ENCODE assay signal across 17 cellular contexts in genomic region chr12:47787596-47788319, GRCh38. TPM values are rescaled to one million over a fixed set of nuclear protein-coding genes. Genes with fewer than 3 reads are reported as not detected.
DNase-seq lines count a peak whose midpoint lies in the region; ATAC-seq lines count a peak whose summit lies in the region.
"Had no signal": no experiment of that assay in that cellular context is flagged by ENCODE, and none has a peak within 500 bp of the region (broad histone marks: within the 10 kb centered on the region; RNA-seq: fewer than 3 reads in every experiment).

No MANE protein-coding gene starts in this region.

- no peak overlapping the region for H4K8ac ChIP-seq in mesendoderm (ENCODE audit: low read depth, low read length)

- no peak overlapping the region for H2BK5ac ChIP-seq in mesendoderm (ENCODE audit: low read length)

- no peaks in the 10 kb centered on the region for H3K79me2 ChIP-seq in mesendoderm (ENCODE audit: control insufficient read depth, insufficient read depth, low read length)

- no peak overlapping the region for H3K4me3 Mint-ChIP-seq in activated T-cell treated with anti-CD3 and anti-CD28 coated beads, Interleukin-2, amount 50 U/mL, for 72 hours
- H3K4me3 Mint-ChIP-seq in CD4-positive, alpha-beta memory T cell: no peak overlapping the region
- no peak overlapping the region for H3K4me3 Mint-ChIP-seq in naive thymus-derived CD8-positive, alpha-beta T cell
- H3K4me3 Mint-ChIP-seq: activated T-cell treated with anti-CD3 and anti-CD28 coated beads, Interleukin-2, amount 50 U/mL, for 4 hours; mesothelial cell of epicardium had no signal

- no CpG with 5 or more reads among the region's 14 CpGs for WGBS in mesendoderm (ENCODE audit: extremely low coverage, insufficient coverage, low lambda C conversion rate)

- no peak overlapping the region for H4K5ac ChIP-seq in mesendoderm (ENCODE audit: low read length)

- no peaks in the 10 kb centered on the region for H3K4me1 ChIP-seq in CD4-positive, alpha-beta memory T cell (ENCODE audit: insufficient read depth, low read length)
- no peaks in the 10 kb centered on the region for H3K4me1 ChIP-seq in mesendoderm (ENCODE audit: control insufficient read depth, low read depth, low read length)

- no peaks in the 10 kb centered on the region for H3K9me3 ChIP-seq in CD4-positive, alpha-beta memory T cell (ENCODE audit: control insufficient read depth in 1 of 2, low read length in 2 of 2)
- H3K9me3 ChIP-seq: neutrophil had no signal

- H3K18ac ChIP-seq in mesendoderm (ENCODE audit: low read length): no peak overlapping the region

- no peak overlapping the region for H3K23ac ChIP-seq in mesendoderm (ENCODE audit: low read length)

- CTCF ChIA-PET in CD4-positive, alpha-beta memory T cell (lab: Charles Lee; ENCODE audit: partially characterized antibody): interaction anchor here (0.8 to 6.4 kb wide), 9 partner anchors 14 to 50 kb away, joined by 3 to 54 read pairs (median 5); no protein-coding TSS in a partner anchor

- H3K36me3 ChIP-seq in CD4-positive, alpha-beta memory T cell (ENCODE audit: insufficient read depth, low read length): peaks cover 90% of the 10 kb centered on the region
- peaks cover 40% of the 10 kb centered on the region for H3K36me3 ChIP-seq in mesendoderm (ENCODE audit: control insufficient read depth, insufficient read depth, low read length)

- no peaks in the 10 kb centered on the region for H3K9me3 Mint-ChIP-seq in activated T-cell treated with anti-CD3 and anti-CD28 coated beads, Interleukin-2, amount 50 U/mL, for 72 hours
- no peaks in the 10 kb centered on the region for H3K9me3 Mint-ChIP-seq in CD4-positive, alpha-beta memory T cell
- no peaks in the 10 kb centered on the region for H3K9me3 Mint-ChIP-seq in activated naive CD4-positive, alpha-beta T cell treated with anti-CD3 and anti-CD28 coated beads, Interleukin-2, amount 50 U/mL, for 72 hours
- no peaks in the 10 kb centered on the region for H3K9me3 Mint-ChIP-seq in naive thymus-derived CD8-positive, alpha-beta T cell
- H3K9me3 Mint-ChIP-seq: activated T-cell treated with anti-CD3 and anti-CD28 coated beads, Interleukin-2, amount 50 U/mL, for 4 hours; mesothelial cell of epicardium had no signal

- H3K36me3 Mint-ChIP-seq in activated T-cell treated with anti-CD3 and anti-CD28 coated beads, Interleukin-2, amount 50 U/mL, for 72 hours (ENCODE audit: insufficient read depth in 2 of 2): peaks cover 16 to 37% of the 10 kb centered on the region in 2 donors
- H3K36me3 Mint-ChIP-seq in CD4-positive, alpha-beta memory T cell: peaks cover 37 to 87% of the 10 kb centered on the region in 2 donors
- peaks cover 26 to 53% of the 10 kb centered on the region in 2 donors for H3K36me3 Mint-ChIP-seq in activated naive CD4-positive, alpha-beta T cell treated with anti-CD3 and anti-CD28 coated beads, Interleukin-2, amount 50 U/mL, for 72 hours
- H3K36me3 Mint-ChIP-seq in naive thymus-derived CD8-positive, alpha-beta T cell: peaks cover 0 to 81% (median 23%) of the 10 kb centered on the region in 3 donors

- DNase-seq in activated T-cell treated with anti-CD3 and anti-CD28 coated beads, Interleukin-2, amount 50 U/mL, for 72 hours: no peak
- no peak for DNase-seq in activated T-cell treated with anti-CD3 and anti-CD28 coated beads, Interleukin-2, amount 50 U/mL, for 1 hour
- DNase-seq in CD4-positive, alpha-beta memory T cell: no peak
- no peak for DNase-seq in activated naive CD4-positive, alpha-beta T cell treated with anti-CD3 and anti-CD28 coated beads, Interleukin-2, amount 50 U/mL, for 72 hours (ENCODE audit: low spot score in 2 of 2)
- DNase-seq in naive thymus-derived CD8-positive, alpha-beta T cell: no peak
- no peak for DNase-seq in mesendoderm
- DNase-seq in SKM-1 treated with dmso at 0.1 percent for 144 hours (lab: John Stamatoyannopoulos, UW; ENCODE audit: unreplicated experiment): no peak
- DNase-seq: activated CD4-positive, alpha-beta T cell treated with anti-CD3 and anti-CD28 coated beads for 4 hours; activated T-cell treated with anti-CD3 and anti-CD28 coated beads, Interleukin-2, amount 50 U/mL, for 4 hours; anterior cingulate cortex; cerebellar nuclear complex; DMS79; NCI-H1105; PC-3 had no signal

- H3K9ac ChIP-seq in mesendoderm (ENCODE audit: low read length): no peak overlapping the region

- no peaks in the 10 kb centered on the region for H3K27me3 Mint-ChIP-seq in activated T-cell treated with anti-CD3 and anti-CD28 coated beads, Interleukin-2, amount 50 U/mL, for 72 hours (ENCODE audit: low read depth)
- H3K27me3 Mint-ChIP-seq in CD4-positive, alpha-beta memory T cell: no peaks in the 10 kb centered on the region
- H3K27me3 Mint-ChIP-seq in naive thymus-derived CD8-positive, alpha-beta T cell: no peaks in the 10 kb centered on the region

- peaks cover 34% of the 10 kb centered on the region for H3K4me1 Mint-ChIP-seq in activated T-cell treated with anti-CD3 and anti-CD28 coated beads, Interleukin-2, amount 50 U/mL, for 72 hours (ENCODE audit: low read depth)
- peaks cover 1 to 6% (median 2%) of the 10 kb centered on the region in 4 donors for H3K4me1 Mint-ChIP-seq in CD4-positive, alpha-beta memory T cell
- H3K4me1 Mint-ChIP-seq in naive thymus-derived CD8-positive, alpha-beta T cell: peaks cover 0 to 4% (median 2%) of the 10 kb centered on the region in 4 donors
- H3K4me1 Mint-ChIP-seq: mesothelial cell of epicardium had no signal

- H3K4me2 ChIP-seq in mesendoderm (ENCODE audit: low read length): no peak overlapping the region

- no peak overlapping the region for H3K27ac ChIP-seq in CD4-positive, alpha-beta memory T cell (ENCODE audit: low read depth, low read length)
- H3K27ac ChIP-seq in mesendoderm (ENCODE audit: low read depth, low read length): no peak overlapping the region
- H3K27ac ChIP-seq: neutrophil had no signal

- no peaks in the 10 kb centered on the region for H3K79me1 ChIP-seq in mesendoderm (ENCODE audit: low read length)

- intact Hi-C loops in CD4-positive, alpha-beta memory T cell (cut with micrococcal nuclease): no loop called here

- H3K4me3 ChIP-seq in CD4-positive, alpha-beta memory T cell (ENCODE audit: low read length in 2 of 2): no peak overlapping the region
- H3K4me3 ChIP-seq in mesendoderm (ENCODE audit: low read length): no peak overlapping the region

- H3K27ac Mint-ChIP-seq in activated T-cell treated with anti-CD3 and anti-CD28 coated beads, Interleukin-2, amount 50 U/mL, for 72 hours: peak overlapping the region; percentile 77
- peak overlapping the region in 5 of 7 donors; percentile 27 to 60 (median 52) for H3K27ac Mint-ChIP-seq in CD4-positive, alpha-beta memory T cell
- H3K27ac Mint-ChIP-seq in activated naive CD4-positive, alpha-beta T cell treated with anti-CD3 and anti-CD28 coated beads, Interleukin-2, amount 50 U/mL, for 72 hours: peak overlapping the region; percentile 90 to 93
- peak overlapping the region in 9 of 10 donors; percentile 11 to 82 (median 70) for H3K27ac Mint-ChIP-seq in naive thymus-derived CD8-positive, alpha-beta T cell
- H3K27ac Mint-ChIP-seq: mesothelial cell of epicardium had no signal

- no peak for ATAC-seq in activated T-cell treated with anti-CD3 and anti-CD28 coated beads, Interleukin-2, amount 50 U/mL, for 72 hours (replicated peaks in 1 of 2)
- no peak for ATAC-seq in activated naive CD4-positive, alpha-beta T cell treated with anti-CD3 and anti-CD28 coated beads, Interleukin-2, amount 50 U/mL, for 72 hours
- no peak for ATAC-seq in naive thymus-derived CD8-positive, alpha-beta T cell
- no peak for ATAC-seq in HG03039 (IDR thresholded peaks at IDR 0.05; ENCODE audit: unreplicated experiment)
- ATAC-seq: activated T-cell treated with anti-CD3 and anti-CD28 coated beads, Interleukin-2, amount 50 U/mL, for 4 hours; PC-3 had no signal

- H3K56ac ChIP-seq in mesendoderm (ENCODE audit: low read length): no peak overlapping the region

- H3K27me3 ChIP-seq in CD4-positive, alpha-beta memory T cell (ENCODE audit: insufficient read depth, low read length): no peaks in the 10 kb centered on the region
- no peaks in the 10 kb centered on the region for H3K27me3 ChIP-seq in mesendoderm (ENCODE audit: insufficient read depth, low read length, poor library complexity)
- H3K27me3 ChIP-seq: neutrophil had no signal

- POLR2A ChIA-PET in CD4-positive, alpha-beta memory T cell (lab: Charles Lee; ENCODE audit: partially characterized antibody): interaction anchor here (1.9 kb wide), 1 partner anchor 20 kb away, joined by 6 read pairs; no protein-coding TSS in a partner anchor
- POLR2A ChIA-PET in naive thymus-derived CD8-positive, alpha-beta T cell (lab: Charles Lee): interaction anchor here (1.9 kb wide), 1 partner anchor 20 kb away, joined by 7 read pairs; no protein-coding TSS in a partner anchor

- H2AK5ac ChIP-seq in mesendoderm (ENCODE audit: low read length): no peak overlapping the region

- H2BK120ac ChIP-seq in mesendoderm (ENCODE audit: low read depth, low read length): no peak overlapping the region

- no peak overlapping the region for H2BK15ac ChIP-seq in mesendoderm (replicated peaks; ENCODE audit: low read depth)

- no peak overlapping the region for H3K4ac ChIP-seq in mesendoderm (ENCODE audit: low read depth, low read length)

RNA-seq across cellular contexts. Expression of gene SLC48A1, which starts 14.7 kb away (rescaled TPM):
- 10 to 100 TPM; 14.6 to 15.2 TPM for total RNA-seq in activated T-cell treated with anti-CD3 and anti-CD28 coated beads, Interleukin-2, amount 50 U/mL, for 72 hours
- 10 to 100 TPM; 12.1 to 12.3 TPM for total RNA-seq in CD4-positive, alpha-beta memory T cell
- polyA plus RNA-seq in CD4-positive, alpha-beta memory T cell: 1 to 10 TPM; 8.7 to 9.0 TPM
- total RNA-seq in activated naive CD4-positive, alpha-beta T cell treated with anti-CD3 and anti-CD28 coated beads, Interleukin-2, amount 50 U/mL, for 72 hours: 1 to 10 TPM; 5.2 to 7.4 TPM
- 10 to 100 TPM; 11.5 to 12.8 TPM for total RNA-seq in naive thymus-derived CD8-positive, alpha-beta T cell
- polyA plus RNA-seq in naive thymus-derived CD8-positive, alpha-beta T cell: 10 to 100 TPM in 1 of 3 donors, 1 to 10 TPM in 2; 9.4 to 11.6 (median 9.7) TPM
- 9.6 TPM for polyA plus RNA-seq in mesendoderm (2013, experiment 1 of 2)
- 9.2 TPM for polyA plus RNA-seq in mesendoderm (2013, experiment 2 of 2)

RNA-seq across cellular contexts. Expression of gene RAPGEF3, which starts 29.1 kb away (rescaled TPM):
- total RNA-seq in activated T-cell treated with anti-CD3 and anti-CD28 coated beads, Interleukin-2, amount 50 U/mL, for 72 hours: 1 to 10 TPM in 1 of 2 donors, under 1 TPM in 1; 0.62 to 1.4 TPM
- total RNA-seq in CD4-positive, alpha-beta memory T cell: under 1 TPM; 0.15 to 0.39 TPM
- under 1 TPM in 1 of 2 donors, not detected in 1; 0.14 TPM for polyA plus RNA-seq in CD4-positive, alpha-beta memory T cell
- 1 to 10 TPM; 1.1 to 2.7 TPM for total RNA-seq in activated naive CD4-positive, alpha-beta T cell treated with anti-CD3 and anti-CD28 coated beads, Interleukin-2, amount 50 U/mL, for 72 hours
- total RNA-seq in naive thymus-derived CD8-positive, alpha-beta T cell: under 1 TPM; 0.63 to 0.65 TPM
- under 1 TPM; 0.08 to 0.27 (median 0.12) TPM for polyA plus RNA-seq in naive thymus-derived CD8-positive, alpha-beta T cell
- 7.8 TPM for polyA plus RNA-seq in mesendoderm (2013, experiment 1 of 2)
- 7.4 TPM for polyA plus RNA-seq in mesendoderm (2013, experiment 2 of 2)

RNA-seq across cellular contexts. Expression of gene HDAC7, which starts 31.9 kb away (rescaled TPM):
- 100 to 1,000 TPM; 288 to 350 TPM for total RNA-seq in activated T-cell treated with anti-CD3 and anti-CD28 coated beads, Interleukin-2, amount 50 U/mL, for 72 hours
- 100 to 1,000 TPM; 139 to 142 TPM for total RNA-seq in CD4-positive, alpha-beta memory T cell
- polyA plus RNA-seq in CD4-positive, alpha-beta memory T cell: 10 to 100 TPM in 1 of 2 donors, 1 to 10 TPM in 1; 7.9 to 26.8 TPM
- 100 to 1,000 TPM; 285 to 334 TPM for total RNA-seq in activated naive CD4-positive, alpha-beta T cell treated with anti-CD3 and anti-CD28 coated beads, Interleukin-2, amount 50 U/mL, for 72 hours
- 100 to 1,000 TPM; 160 to 165 TPM for total RNA-seq in naive thymus-derived CD8-positive, alpha-beta T cell
- 10 to 100 TPM; 10.2 to 30.5 (median 14.3) TPM for polyA plus RNA-seq in naive thymus-derived CD8-positive, alpha-beta T cell
- polyA plus RNA-seq in mesendoderm (2013, experiment 1 of 2): 50.1 TPM
- 51.3 TPM for polyA plus RNA-seq in mesendoderm (2013, experiment 2 of 2)
